ENCODE assay signal across 7 cellular contexts in genomic region chr1:39788426-39788757, GRCh38. TPM values are rescaled to one million over a fixed set of nuclear protein-coding genes. Genes with fewer than 3 reads are reported as not detected.
DNase-seq lines count a peak whose midpoint lies in the region; ATAC-seq, FAIRE-seq and TF ChIP-seq lines count a peak whose summit lies in the region.

No MANE protein-coding gene starts in this region.

- H2BK20ac ChIP-seq in IMR-90 (ENCODE audit: low read depth, low read length): no peak overlapping the region

- no peak overlapping the region for H3K4ac ChIP-seq in IMR-90 (ENCODE audit: low read depth, low read length)

- POLR2A ChIA-PET in IMR-90 (lab: Charles Lee; ENCODE audit: unreplicated experiment): no interaction called here

- TF ChIP-seq CTCF in IMR-90 (conservative IDR thresholded peaks at IDR 0.05; ENCODE audit: low read depth, low read length) (no peak), gastroesophageal sphincter (IDR thresholded peaks at IDR 0.05) (no peak)

- H2BK5ac ChIP-seq in IMR-90 (ENCODE audit: low read depth, low read length, poor library complexity, severe bottlenecking): no peak overlapping the region

- H2AFZ ChIP-seq in IMR-90 (replicated peaks; ENCODE audit: low read length, poor library complexity): no peak overlapping the region

- BruUV-seq in IMR-90 (replicated peaks; lab: Mats Ljungman, UMichigan): no TSS peak

- TF ChIP-seq POLR2A in IMR-90 (IDR thresholded peaks at IDR 0.05; ENCODE audit: low read depth, low read length) (no peak), gastroesophageal sphincter (IDR thresholded peaks at IDR 0.05) (no peak)

- intact Hi-C loops in IMR-90 (cut with micrococcal nuclease): no loop called here

- peaks cover 1% of the 10 kb centered on the region; the same call in 1 of the 2 replicates for H3K4me1 ChIP-seq in IMR-90 (ENCODE audit: control insufficient read depth, insufficient read depth, low read length)
- H3K4me1 ChIP-seq in gastroesophageal sphincter: peaks cover 0 to 16% (median 3%) of the 10 kb centered on the region in 3 donors
- H3K4me1 ChIP-seq in small intestine (ENCODE audit: control insufficient read depth in 2 of 2, insufficient read depth in 1 of 2, low read depth in 1 of 2, low read length in 1 of 2): no peaks in the 10 kb centered on the region

- H3K18ac ChIP-seq in IMR-90 (ENCODE audit: low read depth, low read length): no peak overlapping the region

- no peak for TF ChIP-seq EP300 in gastroesophageal sphincter (IDR thresholded peaks at IDR 0.05)

- H3K4me2 ChIP-seq in IMR-90 (ENCODE audit: low read depth, low read length): peak overlapping the region; percentile 70

- H3K56ac ChIP-seq in IMR-90 (ENCODE audit: extremely low read depth, insufficient read depth, low read length): no peak overlapping the region

- no peak overlapping the region for H4K8ac ChIP-seq in IMR-90 (ENCODE audit: low read depth in 2 of 2, low read length in 2 of 2)

- WGBS in IMR-90 (ENCODE audit: extremely low coverage in 2 of 2, insufficient read length in 1 of 2), 2 experiments: no CpG with 5 or more reads among the region's 51 CpGs
- no CpG with 5 or more reads among the region's 51 CpGs for WGBS in gastroesophageal sphincter (ENCODE audit: low coverage in 1 of 2), 2 donors
- WGBS in small intestine, 3 donors: 3 to 4% (median 4%) methylated on average over 5 to 51 of the region's 51 CpGs

- no peaks in the 10 kb centered on the region for H3K9me3 ChIP-seq in IMR-90 (ENCODE audit: control insufficient read depth, insufficient read depth, low read length)
- no peaks in the 10 kb centered on the region for H3K9me3 ChIP-seq in gastroesophageal sphincter
- no peaks in the 10 kb centered on the region for H3K9me3 ChIP-seq in small intestine (ENCODE audit: control insufficient read depth, low read depth)

- no peak overlapping the region for H4K91ac ChIP-seq in IMR-90 (ENCODE audit: insufficient read depth, low read depth, low read length)

- ATAC-seq in GM19372 (IDR thresholded peaks at IDR 0.05; ENCODE audit: low read depth, unreplicated experiment) (peak; percentile 23), IMR-90 (ENCODE audit: low read depth) (no peak), gastroesophageal sphincter (no peak), GM21390 (IDR thresholded peaks at IDR 0.05; ENCODE audit: unreplicated experiment) (no peak)

- dilution Hi-C loops in IMR-90 (cut with HindIII; ENCODE audit: low sequenced_read_pairs, unreplicated experiment): no loop called here

- H3K4me3 ChIP-seq in IMR-90 (ENCODE audit: insufficient read depth, low read depth, low read length) (peak overlapping the region; percentile 41), gastroesophageal sphincter (peak overlapping the region; percentile 25 to 64), small intestine (ENCODE audit: low read depth in 1 of 2, low read length in 2 of 2) (peak overlapping the region; percentile 57 to 74)

- FAIRE-seq in small intestine (lab: Jason Lieb, UNC): no peak

- no peak overlapping the region for H4K5ac ChIP-seq in IMR-90 (ENCODE audit: low read depth, low read length)

- no peaks in the 10 kb centered on the region for H4K20me1 ChIP-seq in IMR-90 (ENCODE audit: insufficient read depth, low read length)

- H3K36me3 ChIP-seq in IMR-90 (ENCODE audit: control insufficient read depth, insufficient read depth, low read length) (no peaks in the 10 kb centered on the region), gastroesophageal sphincter (no peaks in the 10 kb centered on the region), small intestine (ENCODE audit: control insufficient read depth in 2 of 2, insufficient read depth in 2 of 2, low read length in 2 of 2) (no peaks in the 10 kb centered on the region)

- H3K79me1 ChIP-seq in IMR-90 (ENCODE audit: low read depth in 1 of 2, low read length in 2 of 2): no peaks in the 10 kb centered on the region

- no peak overlapping the region for H2BK120ac ChIP-seq in IMR-90 (ENCODE audit: low read depth, low read length)

- H2BK15ac ChIP-seq in IMR-90 (ENCODE audit: low read depth, low read length): no peak overlapping the region

- DNase-seq in IMR-90 (no peak), small intestine (no peak), RPMI8226 (no peak), OCI-M2 (lab: John Stamatoyannopoulos, UW; ENCODE audit: unreplicated experiment) (no peak)

- no peak overlapping the region for H3K9ac ChIP-seq in IMR-90 (ENCODE audit: low read depth, low read length)

- no peaks in the 10 kb centered on the region for H3K9me1 ChIP-seq in IMR-90 (ENCODE audit: insufficient read depth, low read length)

- H3K27ac ChIP-seq in IMR-90 (ENCODE audit: insufficient read depth, low read length) (no peak overlapping the region), gastroesophageal sphincter (no peak overlapping the region), small intestine (ENCODE audit: low read depth in 1 of 2, low read length in 1 of 2) (peak overlapping the region in 1 of 2 donors; percentile 68)

- CTCF ChIA-PET in IMR-90 (lab: Yijun Ruan, JAX): no interaction called here

- no peak overlapping the region for H3K14ac ChIP-seq in IMR-90 (replicated peaks; ENCODE audit: low read depth, low read length)

- no peak overlapping the region for H2AK5ac ChIP-seq in IMR-90 (ENCODE audit: low read depth, low read length)

- in situ Hi-C loops in IMR-90 (cut with MboI; ENCODE audit: low sequenced_read_pairs): loop anchor here (5.0 kb wide), 1 partner anchor 296 kb away; the partner anchor contains the start of gene BMP8A

- no peak overlapping the region for H3K23ac ChIP-seq in IMR-90 (ENCODE audit: low read depth, low read length)

- no peak for TF ChIP-seq RAD21 in IMR-90 (IDR thresholded peaks at IDR 0.05; ENCODE audit: low read length)

- no peak overlapping the region for H2AK9ac ChIP-seq in IMR-90 (replicated peaks; ENCODE audit: low read depth, low read length, poor library complexity)

- H3K27me3 ChIP-seq in IMR-90 (ENCODE audit: control insufficient read depth, insufficient read depth, low read length) (peaks cover 63% of the 10 kb centered on the region), gastroesophageal sphincter (peaks cover 69% of the 10 kb centered on the region), small intestine (ENCODE audit: control insufficient read depth in 2 of 2, insufficient read depth in 2 of 2, low read length in 2 of 2) (no peaks in the 10 kb centered on the region)

TF ChIP-seq in IMR-90, 13 proteins besides CTCF, POLR2A, EP300 and RAD21:
- TF ChIP-seq USF2 (IDR thresholded peaks at IDR 0.05; ENCODE audit: low read depth, low read length) (no peak), BHLHE40 (IDR thresholded peaks at IDR 0.05; ENCODE audit: low read depth, low read length) (no peak), MAZ (IDR thresholded peaks at IDR 0.05; ENCODE audit: borderline replicate concordance, low read depth, low read length) (no peak), RCOR1 (IDR thresholded peaks at IDR 0.05; ENCODE audit: insufficient replicate concordance, low read length) (no peak), FOS (IDR thresholded peaks at IDR 0.05; ENCODE audit: low read depth, low read length) (no peak), RFX5 (IDR thresholded peaks at IDR 0.05; ENCODE audit: low read depth, low read length) (no peak), MXI1 (IDR thresholded peaks at IDR 0.05; ENCODE audit: borderline replicate concordance, low read depth, low read length) (no peak), ELK1 (IDR thresholded peaks at IDR 0.05; ENCODE audit: borderline replicate concordance, low read depth, low read length) (no peak), NFE2L2 (IDR thresholded peaks at IDR 0.05; ENCODE audit: low read depth, low read length) (no peak), SMC3 (IDR thresholded peaks at IDR 0.05; ENCODE audit: low read depth, low read length) (no peak), CHD1 (IDR thresholded peaks at IDR 0.05; ENCODE audit: low read depth, low read length) (no peak), MAFK (IDR thresholded peaks at IDR 0.05; ENCODE audit: low read depth, low read length) (no peak), CEBPB (IDR thresholded peaks at IDR 0.05; ENCODE audit: low read depth, low read length) (no peak)

RNA-seq across cellular contexts. Expression of gene BMP8B, which starts 0.3 kb away (rescaled TPM):
- not detected in 2 replicates for total RNA-seq in IMR-90 (2012; rRNA removed)
- polyA plus RNA-seq in IMR-90 (2012; rRNA removed): 0.03 TPM in 1 of 2 replicates, not detected in the other
- not detected in 2 replicates for polyA plus RNA-seq in IMR-90 (2012; cell fraction: cytosol; rRNA removed)
- not detected in 2 replicates for polyA plus RNA-seq in IMR-90 (2012; cell fraction: nucleus; rRNA removed; ENCODE audit: low replicate concordance)
- 1 to 10 TPM; 2.0 to 4.5 (median 2.2) TPM for total RNA-seq in gastroesophageal sphincter
- polyA plus RNA-seq in small intestine: 1 to 10 TPM; 1.0 to 8.1 (median 7.2) TPM

RNA-seq across cellular contexts. Expression of gene OXCT2, which starts 17.2 kb away (rescaled TPM):
- total RNA-seq in IMR-90 (2012; rRNA removed) (0.18 and 0.28 TPM in 2 replicates), gastroesophageal sphincter (1 to 10 TPM in 3 of 4 donors, under 1 TPM in 1; 0.49 to 2.6 (median 1.6) TPM)
- polyA plus RNA-seq in IMR-90 (2012; rRNA removed) (0.22 and 0.30 TPM in 2 replicates), small intestine (1 to 10 TPM; 1.0 to 3.5 (median 3.4) TPM)
- 0.26 and 0.49 TPM in 2 replicates for polyA plus RNA-seq in IMR-90 (2012; cell fraction: cytosol; rRNA removed)
- 0.44 and 0.53 TPM in 2 replicates for polyA plus RNA-seq in IMR-90 (2012; cell fraction: nucleus; rRNA removed; ENCODE audit: low replicate concordance)

RNA-seq across cellular contexts. Expression of gene PPIE, which starts 49.7 kb away (rescaled TPM):
- 40.8 and 40.9 TPM in 2 replicates for total RNA-seq in IMR-90 (2012; rRNA removed)
- polyA plus RNA-seq in IMR-90 (2012; rRNA removed): 61.6 and 68.1 TPM in 2 replicates
- polyA plus RNA-seq in IMR-90 (2012; cell fraction: cytosol; rRNA removed): 47.7 and 55.0 TPM in 2 replicates
- 40.4 and 49.3 TPM in 2 replicates for polyA plus RNA-seq in IMR-90 (2012; cell fraction: nucleus; rRNA removed; ENCODE audit: low replicate concordance)
- 10 to 100 TPM; 38.5 to 45.1 (median 42.0) TPM for total RNA-seq in gastroesophageal sphincter
- 10 to 100 TPM; 39.7 to 60.4 (median 50.9) TPM for polyA plus RNA-seq in small intestine
